Comparison of ENCODE assay signal across 22 cellular contexts in genomic region chr19:3738477-3739220, GRCh38. TPM values are rescaled to one million over a fixed set of nuclear protein-coding genes. Genes with fewer than 3 reads are reported as not detected.
A peak's percentile ranks its signal among the peaks of the same experiment; 100 is the strongest.
DNase-seq lines count a peak whose midpoint lies in the region; ATAC-seq lines count a peak whose summit lies in the region.
"Had no signal": no experiment of that assay in that cellular context is flagged by ENCODE, and none has a peak within 500 bp of the region (broad histone marks: within the 10 kb centered on the region; RNA-seq: fewer than 3 reads in every experiment).

No MANE protein-coding gene starts in this region.

- peak; percentile 27 for ATAC-seq in activated CD8-positive, alpha-beta memory T cell treated with anti-CD3 and anti-CD28 coated beads, Interleukin-2, amount 10 ng/mL, durations not matched to agents 7 days and 5 days
- no peak for ATAC-seq in T-helper 17 cell
- ATAC-seq in naive thymus-derived CD4-positive, alpha-beta T cell, result no peak
- ATAC-seq in HG02981 (IDR thresholded peaks at IDR 0.05; ENCODE audit: unreplicated experiment), result no peak
- ATAC-seq: GM12878 had no signal

- H3K27me3 Mint-ChIP-seq in activated CD8-positive, alpha-beta memory T cell treated with anti-CD3 and anti-CD28 coated beads, Interleukin-2, amount 10 ng/mL, durations not matched to agents 7 days and 5 days, result no peaks in the 10 kb centered on the region
- no peaks in the 10 kb centered on the region for H3K27me3 Mint-ChIP-seq in CD4-positive, alpha-beta memory T cell
- no peaks in the 10 kb centered on the region for H3K27me3 Mint-ChIP-seq in T-helper 17 cell
- H3K27me3 Mint-ChIP-seq in naive thymus-derived CD4-positive, alpha-beta T cell, result no peaks in the 10 kb centered on the region

- H3K4me3 ChIP-seq in CD4-positive, alpha-beta memory T cell (ENCODE audit: low read length in 2 of 2), result no peak overlapping the region
- no peak overlapping the region for H3K4me3 ChIP-seq in naive thymus-derived CD4-positive, alpha-beta T cell (ENCODE audit: low read length)
- H3K4me3 ChIP-seq: GM12878 had no signal

- no peaks in the 10 kb centered on the region for H3K9me3 Mint-ChIP-seq in activated CD8-positive, alpha-beta memory T cell treated with anti-CD3 and anti-CD28 coated beads, Interleukin-2, amount 10 ng/mL, durations not matched to agents 7 days and 5 days (ENCODE audit: low read depth)
- no peaks in the 10 kb centered on the region for H3K9me3 Mint-ChIP-seq in CD4-positive, alpha-beta memory T cell
- H3K9me3 Mint-ChIP-seq in naive thymus-derived CD4-positive, alpha-beta T cell, result no peaks in the 10 kb centered on the region
- H3K9me3 Mint-ChIP-seq: H9 had no signal

- H3K27me3 ChIP-seq in CD4-positive, alpha-beta memory T cell (ENCODE audit: insufficient read depth, low read length), result no peaks in the 10 kb centered on the region
- no peaks in the 10 kb centered on the region for H3K27me3 ChIP-seq in naive thymus-derived CD4-positive, alpha-beta T cell (ENCODE audit: control insufficient read depth in 2 of 2, insufficient read depth in 2 of 2, low read length in 2 of 2)

- H3K27ac Mint-ChIP-seq in activated CD8-positive, alpha-beta memory T cell treated with anti-CD3 and anti-CD28 coated beads, Interleukin-2, amount 10 ng/mL, durations not matched to agents 7 days and 5 days, result peak overlapping the region; percentile 79
- peak overlapping the region in 6 of 7 donors; percentile 57 to 90 (median 84) for H3K27ac Mint-ChIP-seq in CD4-positive, alpha-beta memory T cell
- H3K27ac Mint-ChIP-seq in T-helper 17 cell, result peak overlapping the region; percentile 87
- peak overlapping the region; percentile 32 to 93 (median 71) for H3K27ac Mint-ChIP-seq in naive thymus-derived CD4-positive, alpha-beta T cell

- no peaks in the 10 kb centered on the region for H3K9me3 ChIP-seq in CD4-positive, alpha-beta memory T cell (ENCODE audit: control insufficient read depth in 1 of 2, low read length in 2 of 2)
- H3K9me3 ChIP-seq in T-helper 17 cell (ENCODE audit: control insufficient read depth, low read length, poor library complexity, severe bottlenecking), result no peaks in the 10 kb centered on the region
- no peaks in the 10 kb centered on the region for H3K9me3 ChIP-seq in naive thymus-derived CD4-positive, alpha-beta T cell (ENCODE audit: control insufficient read depth in 2 of 3, low read length in 3 of 3)

- POLR2A ChIA-PET in CD4-positive, alpha-beta memory T cell (lab: Charles Lee; ENCODE audit: partially characterized antibody), result interaction anchor here (0.6 to 3.7 kb wide), 5 partner anchors 9 to 222 kb away, joined by 3 to 28 read pairs (median 3); partner anchors contain the start of genes APBA3 and MRPL54
- POLR2A ChIA-PET in naive thymus-derived CD4-positive, alpha-beta T cell (lab: Charles Lee), result interaction anchor here (0.6 to 2.7 kb wide), 6 partner anchors 12 to 678 kb away, joined by 3 to 21 read pairs (median 5); partner anchors contain the start of genes APBA3 and MRPL54

- no peaks in the 10 kb centered on the region for H3K36me3 Mint-ChIP-seq in activated CD8-positive, alpha-beta memory T cell treated with anti-CD3 and anti-CD28 coated beads, Interleukin-2, amount 10 ng/mL, durations not matched to agents 7 days and 5 days
- H3K36me3 Mint-ChIP-seq in CD4-positive, alpha-beta memory T cell, result peaks cover 8 to 16% of the 10 kb centered on the region in 2 donors
- H3K36me3 Mint-ChIP-seq in T-helper 17 cell (ENCODE audit: low read depth), result peaks cover 9% of the 10 kb centered on the region
- H3K36me3 Mint-ChIP-seq in naive thymus-derived CD4-positive, alpha-beta T cell, result peaks cover 0 to 23% (median 7%) of the 10 kb centered on the region in 5 donors

- intact Hi-C loops in CD4-positive, alpha-beta memory T cell (cut with micrococcal nuclease), result no loop called here
- intact Hi-C loops in naive thymus-derived CD4-positive, alpha-beta T cell (cut with micrococcal nuclease), result no loop called here

- CTCF ChIA-PET in activated CD8-positive, alpha-beta memory T cell treated with anti-CD3 and anti-CD28 coated beads, Interleukin-2, amount 10 ng/mL, durations not matched to agents 7 days and 5 days (lab: Charles Lee), result interaction anchor here (0.8 to 1.5 kb wide), 3 partner anchors 24 to 111 kb away, joined by 3 to 4 read pairs (median 3); partner anchors contain the start of gene MRPL54
- CTCF ChIA-PET in CD4-positive, alpha-beta memory T cell (lab: Charles Lee; ENCODE audit: partially characterized antibody), result interaction anchor here (1.5 to 1.8 kb wide), 2 partner anchors 11 to 111 kb away, joined by 4 to 5 read pairs; no protein-coding TSS in a partner anchor
- CTCF ChIA-PET in naive thymus-derived CD4-positive, alpha-beta T cell (lab: Charles Lee), result interaction anchor here (0.7 to 1.0 kb wide), 3 partner anchors 11 to 21 kb away, joined by 3 read pairs; no protein-coding TSS in a partner anchor

- no peak overlapping the region for H3K27ac ChIP-seq in CD4-positive, alpha-beta memory T cell (ENCODE audit: low read depth, low read length)
- no peak overlapping the region for H3K27ac ChIP-seq in naive thymus-derived CD4-positive, alpha-beta T cell (ENCODE audit: low read depth, low read length)
- H3K27ac ChIP-seq: C4-2B had no signal

- peaks cover 15% of the 10 kb centered on the region for H3K4me1 Mint-ChIP-seq in activated CD8-positive, alpha-beta memory T cell treated with anti-CD3 and anti-CD28 coated beads, Interleukin-2, amount 10 ng/mL, durations not matched to agents 7 days and 5 days
- H3K4me1 Mint-ChIP-seq in CD4-positive, alpha-beta memory T cell, result peaks cover 5 to 19% (median 10%) of the 10 kb centered on the region in 4 donors
- H3K4me1 Mint-ChIP-seq in T-helper 17 cell, result peaks cover 11% of the 10 kb centered on the region
- peaks cover 3 to 20% (median 17%) of the 10 kb centered on the region in 7 donors for H3K4me1 Mint-ChIP-seq in naive thymus-derived CD4-positive, alpha-beta T cell
- H3K4me1 Mint-ChIP-seq: H9 had no signal

- no peak overlapping the region for H3K4me3 Mint-ChIP-seq in activated CD8-positive, alpha-beta memory T cell treated with anti-CD3 and anti-CD28 coated beads, Interleukin-2, amount 10 ng/mL, durations not matched to agents 7 days and 5 days
- H3K4me3 Mint-ChIP-seq in CD4-positive, alpha-beta memory T cell, result peak overlapping the region in 3 of 8 donors; percentile 7 to 76 (median 38)
- peak overlapping the region; percentile 5 for H3K4me3 Mint-ChIP-seq in T-helper 17 cell
- peak overlapping the region in 4 of 10 donors; percentile 30 to 54 (median 42) for H3K4me3 Mint-ChIP-seq in naive thymus-derived CD4-positive, alpha-beta T cell
- H3K4me3 Mint-ChIP-seq: H9 had no signal

- peaks cover 13% of the 10 kb centered on the region for H3K4me1 ChIP-seq in CD4-positive, alpha-beta memory T cell (ENCODE audit: insufficient read depth, low read length)
- peaks cover 0 to 18% of the 10 kb centered on the region in 2 donors for H3K4me1 ChIP-seq in naive thymus-derived CD4-positive, alpha-beta T cell (ENCODE audit: control insufficient read depth in 2 of 2, insufficient read depth in 2 of 2, low read length in 2 of 2)

- DNase-seq in activated CD8-positive, alpha-beta memory T cell treated with anti-CD3 and anti-CD28 coated beads, Interleukin-2, amount 10 ng/mL, durations not matched to agents 7 days and 5 days, result no peak
- no peak for DNase-seq in activated CD8-positive, alpha-beta memory T cell treated with anti-CD3 and anti-CD28 coated beads, Interleukin-2, amount 50 U/mL, for 4 hours
- peak in 1 of 5 donors; percentile 13 for DNase-seq in CD4-positive, alpha-beta memory T cell
- no peak for DNase-seq in T-helper 17 cell
- DNase-seq in naive thymus-derived CD4-positive, alpha-beta T cell, result no peak
- DNase-seq in DMS153 treated with DMSO at 0.1 percent for 48 hours (lab: John Stamatoyannopoulos, UW; ENCODE audit: unreplicated experiment), result no peak
- DNase-seq in MV-4-11 (lab: John Stamatoyannopoulos, UW), result no peak
- DNase-seq: DMS79; H9; KG1; NCI-H1092 treated with DMSO at 0.1 percent for 48 hours; NCI-H1436 treated with DMSO at 0.1 percent for 48 hours; NCI-H1930; NCI-H2227 treated with DMSO at 0.1 percent for 48 hours; NCI-H510A treated with DMSO at 0.1 percent for 48 hours; NCI-H774; NK-92 treated with Interleukin-12 subunit alpha and Interleukin-12 subunit beta, amount 100 ng/mL, for 24 hours; SIG-M5 had no signal

- no peaks in the 10 kb centered on the region for H3K36me3 ChIP-seq in CD4-positive, alpha-beta memory T cell (ENCODE audit: insufficient read depth, low read length)
- H3K36me3 ChIP-seq in naive thymus-derived CD4-positive, alpha-beta T cell (ENCODE audit: control insufficient read depth in 2 of 3, insufficient read depth in 3 of 3, low read length in 3 of 3), result peaks cover 0 to 2% (median 0%) of the 10 kb centered on the region in 3 experiments

RNA-seq across cellular contexts. Expression of gene APBA3, which starts 22.8 kb away (rescaled TPM):
- 10 to 100 TPM; 50.3 to 65.5 TPM for total RNA-seq in activated CD8-positive, alpha-beta memory T cell treated with anti-CD3 and anti-CD28 coated beads, Interleukin-2, amount 10 ng/mL, durations not matched to agents 7 days and 5 days
- 10 to 100 TPM; 83.4 to 86.3 TPM for total RNA-seq in CD4-positive, alpha-beta memory T cell
- polyA plus RNA-seq in CD4-positive, alpha-beta memory T cell, result 10 to 100 TPM; 33.1 to 37.0 TPM
- 10 to 100 TPM; 71.9 to 75.1 TPM for total RNA-seq in T-helper 17 cell
- total RNA-seq in naive thymus-derived CD4-positive, alpha-beta T cell, result 10 to 100 TPM; 55.1 to 77.3 (median 67.1) TPM
- polyA plus RNA-seq in naive thymus-derived CD4-positive, alpha-beta T cell, result 10 to 100 TPM; 30.7 to 33.6 TPM

RNA-seq across cellular contexts. Expression of gene MRPL54, which starts 23.8 kb away (rescaled TPM):
- total RNA-seq in activated CD8-positive, alpha-beta memory T cell treated with anti-CD3 and anti-CD28 coated beads, Interleukin-2, amount 10 ng/mL, durations not matched to agents 7 days and 5 days, result 10 to 100 TPM; 74.0 to 89.8 TPM
- 10 to 100 TPM; 36.7 to 38.6 TPM for total RNA-seq in CD4-positive, alpha-beta memory T cell
- 100 to 1,000 TPM; 102 to 107 TPM for polyA plus RNA-seq in CD4-positive, alpha-beta memory T cell
- total RNA-seq in T-helper 17 cell, result 10 to 100 TPM; 63.9 to 86.2 TPM
- total RNA-seq in naive thymus-derived CD4-positive, alpha-beta T cell, result 10 to 100 TPM; 34.0 to 95.2 (median 58.8) TPM
- 100 to 1,000 TPM; 143 to 154 TPM for polyA plus RNA-seq in naive thymus-derived CD4-positive, alpha-beta T cell

RNA-seq across cellular contexts. Expression of gene TJP3, which starts 30.5 kb away (rescaled TPM):
- 1 to 10 TPM; 1.0 to 1.3 TPM for total RNA-seq in activated CD8-positive, alpha-beta memory T cell treated with anti-CD3 and anti-CD28 coated beads, Interleukin-2, amount 10 ng/mL, durations not matched to agents 7 days and 5 days
- 10 to 100 TPM; 20.2 to 21.1 TPM for total RNA-seq in CD4-positive, alpha-beta memory T cell
- polyA plus RNA-seq in CD4-positive, alpha-beta memory T cell, result 10 to 100 TPM; 17.6 to 23.4 TPM
- total RNA-seq in T-helper 17 cell, result 10 to 100 TPM; 13.4 to 14.2 TPM
- 10 to 100 TPM in 4 of 5 experiments, 1 to 10 TPM in 1; 1.2 to 20.1 (median 16.8) TPM for total RNA-seq in naive thymus-derived CD4-positive, alpha-beta T cell
- 10 to 100 TPM; 14.0 to 16.1 TPM for polyA plus RNA-seq in naive thymus-derived CD4-positive, alpha-beta T cell
- total RNA-seq: HT1080 had no signal

RNA-seq across cellular contexts. Expression of gene RAX2, which starts 33.4 kb away (rescaled TPM):
- not detected for total RNA-seq in activated CD8-positive, alpha-beta memory T cell treated with anti-CD3 and anti-CD28 coated beads, Interleukin-2, amount 10 ng/mL, durations not matched to agents 7 days and 5 days
- not detected for total RNA-seq in CD4-positive, alpha-beta memory T cell
- polyA plus RNA-seq in CD4-positive, alpha-beta memory T cell, result not detected
- not detected for total RNA-seq in T-helper 17 cell
- total RNA-seq in naive thymus-derived CD4-positive, alpha-beta T cell, result not detected
- not detected for polyA plus RNA-seq in naive thymus-derived CD4-positive, alpha-beta T cell
- total RNA-seq: GM12878, H9, HT1080 had no signal
- polyA plus RNA-seq: GM12878 had no signal

RNA-seq across cellular contexts. Expression of gene PIP5K1C, which starts 38.4 kb away (rescaled TPM):
- total RNA-seq in activated CD8-positive, alpha-beta memory T cell treated with anti-CD3 and anti-CD28 coated beads, Interleukin-2, amount 10 ng/mL, durations not matched to agents 7 days and 5 days, result 10 to 100 TPM; 23.9 to 37.7 TPM
- total RNA-seq in CD4-positive, alpha-beta memory T cell, result 10 to 100 TPM; 28.2 to 29.7 TPM
- polyA plus RNA-seq in CD4-positive, alpha-beta memory T cell, result 10 to 100 TPM in 1 of 2 donors, 1 to 10 TPM in 1; 1.7 to 19.3 TPM
- total RNA-seq in T-helper 17 cell, result 10 to 100 TPM; 21.7 to 23.7 TPM
- 10 to 100 TPM; 21.5 to 32.4 (median 30.7) TPM for total RNA-seq in naive thymus-derived CD4-positive, alpha-beta T cell
- polyA plus RNA-seq in naive thymus-derived CD4-positive, alpha-beta T cell, result 10 to 100 TPM in 1 of 2 donors, 1 to 10 TPM in 1; 6.8 to 17.8 TPM
